22 cellular contexts compared by ENCODE assay signal in genomic region chr9:98049668-98050067, GRCh38.
"Had no signal": no experiment of that assay in that cellular context is flagged by ENCODE, and none has a peak within 500 bp of the region (broad histone marks: within the 10 kb centered on the region; RNA-seq: fewer than 3 reads in every experiment).

No MANE protein-coding gene starts in this region.

- DNase-seq: activated CD4-positive, alpha-beta T cell treated with anti-CD3 and anti-CD28 coated beads for 1 hour; activated CD4-positive, alpha-beta T cell treated with anti-CD3 and anti-CD28 coated beads, Interleukin-2, amount 50 U/mL, for 48 hours; activated gamma-delta T cell; activated T-cell treated with anti-CD3 and anti-CD28 coated beads, Interleukin-2, amount 50 U/mL, for 4 hours; cerebellar nuclear complex; cortex of kidney; effector CD4-positive, alpha-beta T cell; heart right ventricle; immature natural killer cell; kidney glomerular epithelial cell; left ventricle myocardium inferior; natural killer cell; sigmoid colon; stimulated activated CD4-positive, alpha-beta T cell treated with anti-CD3 and anti-CD28 coated beads, Interleukin-4, amount 100 ng/mL, for 24 hours; T-helper 2 cell; upper lobe of left lung had no signal

- H3K27me3 Mint-ChIP-seq: stimulated activated memory B cell treated with anti-CD40 and anti-IgM and Interleukin-4, amounts not matched to agents 10 μg/mL and 1 μg/mL and 100 μg/mL, for 72 hours had no signal

- H3K4me1 ChIP-seq: gastroesophageal sphincter, left ventricle myocardium inferior, sigmoid colon, upper lobe of left lung had no signal

- H3K4me3 ChIP-seq: gastroesophageal sphincter, heart right ventricle, left ventricle myocardium inferior, sigmoid colon, thoracic aorta, upper lobe of left lung had no signal

- H3K9me3 ChIP-seq: gastroesophageal sphincter, heart right ventricle, left ventricle myocardium inferior, sigmoid colon, thoracic aorta, upper lobe of left lung had no signal

- H3K27ac Mint-ChIP-seq: immature natural killer cell; natural killer cell; stimulated activated memory B cell treated with anti-CD40 and anti-IgM and Interleukin-4, amounts not matched to agents 10 μg/mL and 1 μg/mL and 100 μg/mL, for 72 hours had no signal

- FAIRE-seq: bronchial epithelial cell had no signal

- H3K27me3 ChIP-seq: gastroesophageal sphincter, heart right ventricle, sigmoid colon, upper lobe of left lung had no signal

- H3K36me3 ChIP-seq: gastroesophageal sphincter, heart right ventricle, left ventricle myocardium inferior, sigmoid colon, thoracic aorta, upper lobe of left lung had no signal

- H3K36me3 Mint-ChIP-seq: natural killer cell had no signal

- H3K27ac ChIP-seq: gastroesophageal sphincter, heart right ventricle, left ventricle myocardium inferior, sigmoid colon, thoracic aorta, upper lobe of left lung, VCaP had no signal

- H3K4me3 Mint-ChIP-seq: activated T-cell treated with anti-CD3 and anti-CD28 coated beads, Interleukin-2, amount 50 U/mL, for 4 hours; immature natural killer cell; natural killer cell; stimulated activated memory B cell treated with anti-CD40 and anti-IgM and Interleukin-4, amounts not matched to agents 10 μg/mL and 1 μg/mL and 100 μg/mL, for 72 hours had no signal

- ATAC-seq: activated T-cell treated with anti-CD3 and anti-CD28 coated beads, Interleukin-2, amount 50 U/mL, for 4 hours; esophagus mucosa; gastroesophageal sphincter; heart right ventricle; natural killer cell; stimulated activated memory B cell treated with anti-CD40 and anti-IgM and Interleukin-4, amounts not matched to agents 10 μg/mL and 1 μg/mL and 100 μg/mL, for 72 hours had no signal

- H3K9me3 Mint-ChIP-seq: activated T-cell treated with anti-CD3 and anti-CD28 coated beads, Interleukin-2, amount 50 U/mL, for 4 hours; immature natural killer cell; natural killer cell; stimulated activated memory B cell treated with anti-CD40 and anti-IgM and Interleukin-4, amounts not matched to agents 10 μg/mL and 1 μg/mL and 100 μg/mL, for 72 hours had no signal
